In the genomic region with DNA sequence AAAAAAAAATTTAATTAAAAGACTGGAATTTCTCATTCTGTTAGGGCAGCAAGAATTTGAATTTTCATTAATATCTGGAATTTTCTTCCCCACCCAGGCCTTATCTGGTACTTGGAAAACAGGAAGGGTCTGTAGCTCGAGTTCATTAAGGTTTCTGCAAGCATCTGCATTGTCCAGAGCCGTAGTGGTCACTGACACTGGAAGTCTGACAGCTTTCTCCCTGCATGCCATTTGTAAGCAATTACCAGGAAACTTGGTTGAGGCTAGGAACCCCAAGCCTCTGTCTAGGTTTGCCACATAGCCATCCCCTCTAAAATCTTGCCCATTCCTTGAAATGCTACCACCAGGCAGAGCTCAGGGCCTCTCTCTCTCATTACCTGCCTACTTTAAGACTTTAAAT, we compare ENCODE assay signal across 16 cellular contexts. TPM values are rescaled to one million over a fixed set of nuclear protein-coding genes. Genes with fewer than 3 reads are reported as not detected.
DNase-seq lines count a peak whose midpoint lies in the region; ATAC-seq, FAIRE-seq and TF ChIP-seq lines count a peak whose summit lies in the region.
"Had no signal": no experiment of that assay in that cellular context is flagged by ENCODE, and none has a peak within 500 bp of the region (broad histone marks: within the 10 kb centered on the region; RNA-seq: fewer than 3 reads in every experiment).

No MANE protein-coding gene starts in this region.

- 68% methylated on average over 2 of the region's 2 CpGs for WGBS in liver
- 3% methylated on average over 2 of the region's 2 CpGs for WGBS in HepG2 (ENCODE audit: low lambda C conversion rate)
- 92% methylated on average over 2 of the region's 2 CpGs; no CpG with 5 or more reads in 1 of the 2 experiments for WGBS in H1 (ENCODE audit: extremely low coverage in 1 of 2, insufficient coverage in 1 of 2, insufficient read length in 1 of 2, insufficient replicate concordance in 2 of 2, low coverage in 1 of 2, low lambda C conversion rate in 2 of 2, missing lambda C conversion rate in 1 of 2), 2 experiments
- WGBS in neuronal stem cell (ENCODE audit: extremely low coverage in 2 of 2, insufficient read length in 2 of 2, insufficient replicate concordance in 1 of 2), 2 donors: no CpG with 5 or more reads among the region's 2 CpGs
- 32% methylated on average over 2 of the region's 2 CpGs for WGBS in smooth muscle cell (ENCODE audit: low lambda C conversion rate)

- H3K27me3 ChIP-seq in liver (ENCODE audit: control insufficient read depth in 4 of 4, insufficient read depth in 4 of 4, low read length in 3 of 4): no peaks in the 10 kb centered on the region
- H3K27me3 ChIP-seq in HepG2 (ENCODE audit: control insufficient read depth in 1 of 2, insufficient read depth in 2 of 2, low read length in 2 of 2): peaks cover 0 to 7% of the 10 kb centered on the region in 2 experiments; a peak in 1 of 5 replicates
- H3K27me3 ChIP-seq in H1 (replicated peaks in 1 of 4; ENCODE audit: control insufficient read depth in 3 of 4, extremely low read depth in 1 of 4, insufficient read depth in 3 of 4, low read length in 3 of 4): no peaks in the 10 kb centered on the region
- peaks cover 0 to 4% (median 0%) of the 10 kb centered on the region in 3 experiments for H3K27me3 ChIP-seq in neuronal stem cell (ENCODE audit: control insufficient read depth in 3 of 3, insufficient read depth in 3 of 3, low read depth in 1 of 3, low read length in 3 of 3)
- no peaks in the 10 kb centered on the region for H3K27me3 ChIP-seq in smooth muscle cell (ENCODE audit: low read depth)
- H3K27me3 ChIP-seq: BE2C had no signal

- CTCF ChIA-PET in HepG2 (lab: Yijun Ruan, JAX; ENCODE audit: low intra/inter-chr PET ratio, low total read pairs) (no interaction called here), H1 (lab: Charles Lee; ENCODE audit: partially characterized antibody) (no interaction called here)

- H3K56ac ChIP-seq in H1 (replicated peaks; ENCODE audit: insufficient read length, low read depth, low read length): no peak overlapping the region

- in situ Hi-C loops in HepG2 (cut with HindIII; ENCODE audit: extremely low pct_ligation_motif_present, low pct_unique_long_range_greater_than_20kb): no loop called here

- intact Hi-C loops in HepG2 (cut with micrococcal nuclease; ENCODE audit: unreplicated experiment): no loop called here

- H2BK5ac ChIP-seq in H1 (ENCODE audit: low read depth, low read length) (no peak overlapping the region), neuronal stem cell (ENCODE audit: low read length) (no peak overlapping the region)

- no peaks in the 10 kb centered on the region for H3K9me3 ChIP-seq in liver (ENCODE audit: control insufficient read depth in 4 of 4, low read length in 3 of 4)
- no peaks in the 10 kb centered on the region for H3K9me3 ChIP-seq in HepG2 (ENCODE audit: low read length)
- H3K9me3 ChIP-seq in H1 (ENCODE audit: insufficient read depth in 2 of 2, low read depth in 1 of 2, low read length in 1 of 2): no peaks in the 10 kb centered on the region
- H3K9me3 ChIP-seq in neuronal stem cell (replicated peaks in 1 of 2; ENCODE audit: control insufficient read depth in 2 of 2, insufficient read depth in 1 of 2, low read depth in 1 of 2, low read length in 2 of 2): no peaks in the 10 kb centered on the region
- H3K9me3 ChIP-seq in smooth muscle cell (replicated peaks; ENCODE audit: low read depth): no peaks in the 10 kb centered on the region
- H3K9me3 ChIP-seq: BE2C had no signal

- no peaks in the 10 kb centered on the region for H3K79me1 ChIP-seq in H1 (ENCODE audit: low read depth, low read length)
- H3K79me1 ChIP-seq in neuronal stem cell (ENCODE audit: low read depth, low read length): no peaks in the 10 kb centered on the region

- H3K36me3 ChIP-seq in liver (ENCODE audit: control insufficient read depth in 4 of 4, insufficient read depth in 3 of 4, low read depth in 1 of 4, low read length in 3 of 4) (no peaks in the 10 kb centered on the region), HepG2 (replicated peaks in 1 of 2; ENCODE audit: control insufficient read depth in 1 of 2, insufficient read depth in 2 of 2, low read length in 2 of 2) (no peaks in the 10 kb centered on the region), H1 (ENCODE audit: control insufficient read depth in 2 of 4, insufficient read depth in 4 of 4, low read length in 3 of 4) (no peaks in the 10 kb centered on the region), neuronal stem cell (replicated peaks in 1 of 2; ENCODE audit: control insufficient read depth in 2 of 2, insufficient read depth in 2 of 2, low read length in 2 of 2) (no peaks in the 10 kb centered on the region), smooth muscle cell (ENCODE audit: low read depth) (no peaks in the 10 kb centered on the region)
- H3K36me3 ChIP-seq: BE2C had no signal

- H3K4ac ChIP-seq in H1 (replicated peaks; ENCODE audit: insufficient read length, low read depth, low read length) (no peak overlapping the region), neuronal stem cell (ENCODE audit: low read length) (no peak overlapping the region)

- no TSS peak for BruUV-seq in HepG2 (replicated peaks; lab: Mats Ljungman, UMichigan)

- peaks cover 3% of the 10 kb centered on the region; the same call in 1 of the 2 replicates for H3K23me2 ChIP-seq in H1 (ENCODE audit: low read depth, low read length)

- no peak for ATAC-seq in HepG2
- ATAC-seq in HG02759 (IDR thresholded peaks at IDR 0.05; ENCODE audit: unreplicated experiment): no peak
- ATAC-seq: GM23338 had no signal

- TF ChIP-seq CTCF in liver (IDR thresholded peaks at IDR 0.05; ENCODE audit: low read depth, low read length, missing input control) (no peak), HepG2 (CRISPR knock-in tag; IDR thresholded peaks at IDR 0.05) (no peak), H1 (IDR thresholded peaks at IDR 0.05; ENCODE audit: control extremely low read depth in 1 of 3, insufficient read depth in 1 of 3, low read depth in 1 of 3, low read length in 3 of 3) (no peak), smooth muscle cell (IDR thresholded peaks at IDR 0.05; ENCODE audit: borderline replicate concordance, insufficient read depth, poor library complexity, severe bottlenecking) (no peak)

- no peak overlapping the region for H3K4me3 ChIP-seq in liver (ENCODE audit: low read depth in 1 of 3, low read length in 3 of 3)
- H3K4me3 ChIP-seq in HepG2 (replicated peaks in 1 of 3; ENCODE audit: insufficient read depth in 1 of 3, low read depth in 2 of 3, low read length in 3 of 3): no peak overlapping the region
- H3K4me3 ChIP-seq in H1 (ENCODE audit: extremely low read depth in 1 of 4, insufficient read depth in 2 of 4, low read depth in 3 of 4, low read length in 4 of 4): no peak overlapping the region
- H3K4me3 ChIP-seq in neuronal stem cell (ENCODE audit: low read length in 2 of 2): no peak overlapping the region
- no peak overlapping the region for H3K4me3 ChIP-seq in smooth muscle cell
- H3K4me3 ChIP-seq: GM23338 had no signal

- H4K8ac ChIP-seq in H1 (ENCODE audit: extremely low read depth, insufficient read depth, low read length) (no peak overlapping the region), neuronal stem cell (ENCODE audit: low read depth, low read length) (no peak overlapping the region)

- H2BK120ac ChIP-seq in H1 (replicated peaks; ENCODE audit: low read depth, low read length): no peak overlapping the region
- no peak overlapping the region for H2BK120ac ChIP-seq in neuronal stem cell (ENCODE audit: low read depth, low read length)

- POLR2A ChIA-PET in HepG2 (lab: Yijun Ruan, JAX) (no interaction called here), H1 (lab: Charles Lee; ENCODE audit: partially characterized antibody) (interaction anchor here (0.8 kb wide), 1 partner anchor 8 kb away, joined by 3 read pairs; no protein-coding TSS in a partner anchor)

- no peaks in the 10 kb centered on the region for H4K20me1 ChIP-seq in HepG2 (ENCODE audit: insufficient read depth, low read length)
- H4K20me1 ChIP-seq in H1 (replicated peaks in 1 of 2; ENCODE audit: control insufficient read depth in 1 of 2, insufficient read depth in 2 of 2, low read length in 2 of 2): no peaks in the 10 kb centered on the region
- H4K20me1 ChIP-seq in smooth muscle cell (ENCODE audit: low read depth): no peaks in the 10 kb centered on the region

- H3K4me2 ChIP-seq in HepG2 (ENCODE audit: low read depth, low read length) (no peak overlapping the region), H1 (ENCODE audit: insufficient read depth in 1 of 2, low read depth in 2 of 2, low read length in 2 of 2) (no peak overlapping the region), neuronal stem cell (ENCODE audit: insufficient read depth, low read length, poor library complexity, severe bottlenecking) (no peak overlapping the region), smooth muscle cell (no peak overlapping the region)
- H3K4me2 ChIP-seq: GM23338 had no signal

- TF ChIP-seq EP300 in HepG2 (IDR thresholded peaks at IDR 0.05; ENCODE audit: low read depth in 2 of 2, low read length in 2 of 2) (no peak), HepG2 (CRISPR knock-in tag; IDR thresholded peaks at IDR 0.05; ENCODE audit: borderline replicate concordance) (no peak), H1 (IDR thresholded peaks at IDR 0.05; ENCODE audit: borderline replicate concordance in 1 of 2, low read depth in 2 of 2, low read length in 2 of 2) (no peak)

- TF ChIP-seq POLR2A in HepG2 (IDR thresholded peaks at IDR 0.05; ENCODE audit: insufficient read depth in 1 of 2, low read depth in 2 of 2, low read length in 2 of 2) (no peak), H1 (IDR thresholded peaks at IDR 0.05; ENCODE audit: control extremely low read depth in 1 of 2, low read depth in 2 of 2, low read length in 2 of 2) (no peak)

- no peak for TF ChIP-seq RAD21 in liver (IDR thresholded peaks at IDR 0.05)
- TF ChIP-seq RAD21 in HepG2 (CRISPR knock-in tag; IDR thresholded peaks at IDR 0.05): no peak
- no peak for TF ChIP-seq RAD21 in H1 (IDR thresholded peaks at IDR 0.05 in 1 of 2, conservative IDR thresholded peaks at IDR 0.05 in 1 of 2; ENCODE audit: low read depth in 2 of 2, low read length in 2 of 2)

- H3K4me1 ChIP-seq in liver (ENCODE audit: control insufficient read depth in 4 of 4, insufficient read depth in 4 of 4, low read length in 3 of 4): peaks cover 0 to 8% (median 0%) of the 10 kb centered on the region in 4 donors
- peaks cover 4% of the 10 kb centered on the region; the same call in 1 of the 2 replicates for H3K4me1 ChIP-seq in HepG2 (ENCODE audit: insufficient read depth, low read length)
- peaks cover 0 to 3% (median 0%) of the 10 kb centered on the region in 4 experiments; a peak in 2 of 7 replicates for H3K4me1 ChIP-seq in H1 (replicated peaks in 1 of 4; ENCODE audit: control insufficient read depth in 3 of 4, insufficient read depth in 4 of 4, low read length in 3 of 4)
- no peaks in the 10 kb centered on the region for H3K4me1 ChIP-seq in neuronal stem cell (ENCODE audit: control insufficient read depth in 2 of 2, insufficient read depth in 1 of 2, low read depth in 1 of 2, low read length in 2 of 2)
- no peaks in the 10 kb centered on the region for H3K4me1 ChIP-seq in smooth muscle cell (ENCODE audit: low read depth)
- H3K4me1 ChIP-seq: BE2C had no signal

- H4K91ac ChIP-seq in H1 (replicated peaks; ENCODE audit: insufficient read length, low read length) (no peak overlapping the region), neuronal stem cell (ENCODE audit: low read depth, low read length, poor library complexity) (no peak overlapping the region)

- no peak overlapping the region for H4K5ac ChIP-seq in H1 (ENCODE audit: insufficient read length, low read depth, low read length)

- H3K9ac ChIP-seq in liver (ENCODE audit: low read depth in 1 of 2, low read length in 2 of 2) (no peak overlapping the region), HepG2 (ENCODE audit: insufficient read depth, low read depth, low read length) (no peak overlapping the region), H1 (replicated peaks in 1 of 4; ENCODE audit: extremely low read depth in 1 of 4, low read depth in 3 of 4, low read length in 3 of 4) (no peak overlapping the region), neuronal stem cell (ENCODE audit: low read depth, low read length, poor library complexity) (no peak overlapping the region), smooth muscle cell (ENCODE audit: low read depth) (no peak overlapping the region)

- H3K18ac ChIP-seq in H1 (ENCODE audit: extremely low read depth, low read length): no peak overlapping the region
- no peak overlapping the region for H3K18ac ChIP-seq in neuronal stem cell (ENCODE audit: low read length)

- H3K14ac ChIP-seq in H1 (ENCODE audit: insufficient read length) (no peak overlapping the region), neuronal stem cell (ENCODE audit: low read length) (no peak overlapping the region)

- no peak overlapping the region for H2AK5ac ChIP-seq in H1 (ENCODE audit: low read depth, low read length)
- H2AK5ac ChIP-seq in neuronal stem cell (ENCODE audit: low read depth, low read length): no peak overlapping the region

- no peaks in the 10 kb centered on the region for H3K79me2 ChIP-seq in HepG2 (ENCODE audit: insufficient read depth, low read length)
- H3K79me2 ChIP-seq in H1 (ENCODE audit: control insufficient read depth in 1 of 2, insufficient read depth in 2 of 2, low read length in 2 of 2): no peaks in the 10 kb centered on the region
- no peaks in the 10 kb centered on the region for H3K79me2 ChIP-seq in smooth muscle cell (ENCODE audit: low read depth)

- no peak overlapping the region for H2BK20ac ChIP-seq in H1 (ENCODE audit: low read length)

- FAIRE-seq in HepG2 (lab: Jason Lieb, UNC) (no peak), H1 (lab: Jason Lieb, UNC) (no peak)
- FAIRE-seq: GM12892 had no signal

- H2BK12ac ChIP-seq in H1 (ENCODE audit: low read depth, low read length) (no peak overlapping the region), neuronal stem cell (ENCODE audit: low read length) (no peak overlapping the region)

- H2BK15ac ChIP-seq in H1 (ENCODE audit: low read length) (no peak overlapping the region), neuronal stem cell (ENCODE audit: low read length) (no peak overlapping the region)

- no peaks in the 10 kb centered on the region for H3F3A ChIP-seq in smooth muscle cell (ENCODE audit: low read depth)

- H3K23ac ChIP-seq in H1 (ENCODE audit: insufficient read length) (no peak overlapping the region), neuronal stem cell (ENCODE audit: low read depth, low read length, poor library complexity) (no peak overlapping the region)

- no peak for DNase-seq in HepG2 (ENCODE audit: low spot score)
- no peak for DNase-seq in H1 (ENCODE audit: low read depth in 1 of 2, low spot score in 2 of 2)
- no peak for DNase-seq in neuronal stem cell (ENCODE audit: low spot score)
- DNase-seq in smooth muscle cell (lab: John Stamatoyannopoulos, UW; ENCODE audit: unreplicated experiment): no peak
- DNase-seq in NCI-H2081 (lab: John Stamatoyannopoulos, UW): no peak
- no peak for DNase-seq in MV-4-11 (lab: John Stamatoyannopoulos, UW)
- DNase-seq: BE2C; CD4-positive, alpha-beta memory T cell; DMS79 treated with DMSO at 0.1 percent for 48 hours; GDM1; H9 had no signal

- H2AFZ ChIP-seq in HepG2 (ENCODE audit: low read length) (no peak overlapping the region), H1 (ENCODE audit: low read length) (peak overlapping the region; percentile 57; the same call in 1 of the 2 replicates), neuronal stem cell (ENCODE audit: low read length) (peak overlapping the region; percentile 70), smooth muscle cell (ENCODE audit: low read depth) (peak overlapping the region; percentile 38)
- H2AFZ ChIP-seq: GM23338 had no signal

- H3K27ac ChIP-seq in liver (ENCODE audit: low read depth in 1 of 2, low read length in 2 of 2): no peak overlapping the region
- H3K27ac ChIP-seq in HepG2 (ENCODE audit: extremely low read length, insufficient read depth, low read length): no peak overlapping the region
- no peak overlapping the region for H3K27ac ChIP-seq in H1 (ENCODE audit: low read depth, low read length)
- H3K27ac ChIP-seq in neuronal stem cell (replicated peaks; ENCODE audit: low read length): no peak overlapping the region
- no peak overlapping the region for H3K27ac ChIP-seq in smooth muscle cell (ENCODE audit: low read depth)
- H3K27ac ChIP-seq: C4-2B had no signal

RNA-seq across cellular contexts. Expression of a gene that starts 5.4 kb away (rescaled TPM):
- total RNA-seq in liver (1 to 10 TPM; 1.3 to 8.2 TPM), HepG2 (2016; rRNA removed; fragmentation: Illumina TruSeq; extraction: Trizol) (1.2 and 2.1 TPM in 2 replicates), smooth muscle cell (17.3 and 17.5 TPM in 2 replicates)
- polyA plus RNA-seq in liver (1 to 10 TPM in 1 of 2 donors, under 1 TPM in 1; 0.33 to 1.0 TPM), HepG2 (2011; rRNA removed) (0.57 and 0.63 TPM in 2 replicates), H1 (2011; rRNA removed) (5.0 and 5.5 TPM in 2 replicates), smooth muscle cell (6.5 and 6.7 TPM in 2 replicates)
- total RNA-seq in HepG2 (2016; cell fraction: cytosol; rRNA removed; fragmentation: Illumina TruSeq; extraction: Trizol; ENCODE audit: low read depth): 0.09 and 0.30 TPM in 2 replicates
- total RNA-seq in HepG2 (2016; cell fraction: insoluble cytoplasmic fraction; rRNA removed; fragmentation: Illumina TruSeq; extraction: Trizol): 1.2 and 2.2 TPM in 2 replicates
- 0.41 and 0.46 TPM in 2 replicates for total RNA-seq in HepG2 (2016; cell fraction: membrane; rRNA removed; fragmentation: Illumina TruSeq; extraction: Trizol)
- 1.3 and 1.5 TPM in 2 replicates for total RNA-seq in HepG2 (2016; cell fraction: nucleus; rRNA removed; fragmentation: Illumina TruSeq; extraction: Trizol)
- 0.24 and 0.55 TPM in 2 replicates for polyA plus RNA-seq in HepG2 (2011; cell fraction: cytosol; rRNA removed)
- polyA plus RNA-seq in HepG2 (2011; cell fraction: nucleus; rRNA removed): 1.1 and 1.5 TPM in 2 replicates
- polyA plus RNA-seq in HepG2 (2012): 1.5 and 1.6 TPM in 2 replicates
- 0.05 TPM in 2 replicates for polyA plus RNA-seq in HepG2 (2016; cell fraction: cytosol; fragmentation: Illumina TruSeq; extraction: Trizol; ENCODE audit: low read depth)
- polyA plus RNA-seq in HepG2 (2016; cell fraction: insoluble cytoplasmic fraction; fragmentation: Illumina TruSeq; extraction: Trizol; ENCODE audit: low read depth): 1.6 and 1.7 TPM in 2 replicates
- polyA plus RNA-seq in HepG2 (2016; cell fraction: membrane; fragmentation: Illumina TruSeq; extraction: Trizol; ENCODE audit: low read depth): 0.22 TPM in 2 replicates
- polyA plus RNA-seq in HepG2 (2016; cell fraction: nucleus; fragmentation: Illumina TruSeq; extraction: Trizol; ENCODE audit: insufficient read depth, low read depth): 0.63 and 1.1 TPM in 2 replicates
- 1.3 and 2.3 TPM in 2 replicates for polyA minus RNA-seq in HepG2 (2011; rRNA and poly(A)+ RNA removed; ENCODE audit: low replicate concordance)
- polyA minus RNA-seq in HepG2 (2011; cell fraction: cytosol; rRNA and poly(A)+ RNA removed): 1.1 and 1.6 TPM in 2 replicates
- polyA minus RNA-seq in HepG2 (2011; cell fraction: nucleus; rRNA and poly(A)+ RNA removed): 2.5 and 3.2 TPM in 2 replicates
- total RNA-seq in H1 (2021; fragmentation: NEBNext Ultra II Directional; extraction: Animal tissue kit (Norgen Biotek cat#: 25700)): 40.0 and 42.7 TPM in 2 replicates
- polyA plus RNA-seq in H1 (2011; cell fraction: cytosol; rRNA removed): 5.8 TPM
- polyA plus RNA-seq in H1 (2011; cell fraction: nucleus; rRNA removed): 13.5 TPM
- polyA plus RNA-seq in H1 (2012, experiment 1 of 2): 6.9 to 13.5 TPM (median 10.4 TPM) in 4 replicates
- 1.1 TPM for polyA plus RNA-seq in H1 (2012, experiment 2 of 2)
- polyA plus RNA-seq in H1 (2013, experiment 1 of 2): 21.1 TPM
- polyA plus RNA-seq in H1 (2013, experiment 2 of 2): 18.9 TPM
- 11.9 and 12.8 TPM in 2 replicates for polyA minus RNA-seq in H1 (2011; rRNA and poly(A)+ RNA removed)
- 13.5 TPM for polyA minus RNA-seq in H1 (2011; cell fraction: cytosol; rRNA and poly(A)+ RNA removed)
- 38.9 TPM for polyA minus RNA-seq in H1 (2011; cell fraction: nucleus; rRNA and poly(A)+ RNA removed)
- 6.2 TPM for polyA plus RNA-seq in neuronal stem cell (2013, experiment 1 of 2)
- polyA plus RNA-seq in neuronal stem cell (2013, experiment 2 of 2): 6.2 TPM
